8 cellular contexts compared by ENCODE assay signal in genomic region chr1:159923203-159924024, GRCh38. TPM values are rescaled to one million over a fixed set of nuclear protein-coding genes. Genes with fewer than 3 reads are reported as not detected.
DNase-seq lines count a peak whose midpoint lies in the region; ATAC-seq and TF ChIP-seq lines count a peak whose summit lies in the region.

No MANE protein-coding gene starts in this region.

- CTCF ChIA-PET in activated naive CD4-positive, alpha-beta T cell treated with anti-CD3 and anti-CD28 coated beads, Interleukin-2, amount 10 ng/mL, durations not matched to agents 7 days and 5 days (lab: Charles Lee), result interaction anchor here (1.2 to 19.5 kb wide), 4 partner anchors 13 to 81 kb away, joined by 3 to 301 read pairs (median 28); no protein-coding TSS in a partner anchor

- TF ChIP-seq CTCF in heart right ventricle (IDR thresholded peaks at IDR 0.05) (no peak), retinal pigment epithelial cell (conservative IDR thresholded peaks at IDR 0.05; ENCODE audit: low read depth, low read length) (no peak)

- H3K27me3 Mint-ChIP-seq in activated naive CD4-positive, alpha-beta T cell treated with anti-CD3 and anti-CD28 coated beads, Interleukin-2, amount 10 ng/mL, durations not matched to agents 7 days and 5 days, result peaks cover 11% of the 10 kb centered on the region

- H3K9me3 Mint-ChIP-seq in activated naive CD4-positive, alpha-beta T cell treated with anti-CD3 and anti-CD28 coated beads, Interleukin-2, amount 10 ng/mL, durations not matched to agents 7 days and 5 days, result no peaks in the 10 kb centered on the region

- H3K9me3 ChIP-seq in HUES6 (ENCODE audit: control insufficient read depth, insufficient read depth, low read depth, low read length) (no peaks in the 10 kb centered on the region), SJSA1 (replicated peaks) (no peaks in the 10 kb centered on the region; the same call in 1 of the 2 replicates), heart right ventricle (no peaks in the 10 kb centered on the region)

- in situ Hi-C loops in Caki2 (cut with HindIII; ENCODE audit: low pct_unique_long_range_greater_than_20kb, low sequenced_read_pairs) (no loop called here), G401 (cut with HindIII; ENCODE audit: low sequenced_read_pairs) (no loop called here)

- peaks cover 63% of the 10 kb centered on the region for H3K4me1 Mint-ChIP-seq in activated naive CD4-positive, alpha-beta T cell treated with anti-CD3 and anti-CD28 coated beads, Interleukin-2, amount 10 ng/mL, durations not matched to agents 7 days and 5 days

- H3K36me3 Mint-ChIP-seq in activated naive CD4-positive, alpha-beta T cell treated with anti-CD3 and anti-CD28 coated beads, Interleukin-2, amount 10 ng/mL, durations not matched to agents 7 days and 5 days, result peaks cover 44% of the 10 kb centered on the region

- peak overlapping the region; percentile 91 for H3K4me3 Mint-ChIP-seq in activated naive CD4-positive, alpha-beta T cell treated with anti-CD3 and anti-CD28 coated beads, Interleukin-2, amount 10 ng/mL, durations not matched to agents 7 days and 5 days

- ATAC-seq in GM21526 (IDR thresholded peaks at IDR 0.05; ENCODE audit: low FRiP score, unreplicated experiment) (peak; percentile 32), heart right ventricle (peak; percentile 48 to 81 (median 66))

- peak overlapping the region; percentile 90; the same call in 1 of the 2 replicates for H3K27ac ChIP-seq in HUES6 (ENCODE audit: low read depth, low read length)
- peak overlapping the region; percentile 98 for H3K27ac ChIP-seq in SJSA1
- H3K27ac ChIP-seq in heart right ventricle, result peak overlapping the region; percentile 94 to 100 (median 98)

- H3K4me1 ChIP-seq in HUES6 (ENCODE audit: control insufficient read depth, insufficient read depth, low read length) (peaks cover 34% of the 10 kb centered on the region), SJSA1 (replicated peaks) (peaks cover 36% of the 10 kb centered on the region), heart right ventricle (peaks cover 18 to 66% (median 56%) of the 10 kb centered on the region in 9 donors)

- peak overlapping the region; percentile 93 for H3K27ac Mint-ChIP-seq in activated naive CD4-positive, alpha-beta T cell treated with anti-CD3 and anti-CD28 coated beads, Interleukin-2, amount 10 ng/mL, durations not matched to agents 7 days and 5 days

- peak overlapping the region; percentile 88 for H3K4me3 ChIP-seq in HUES6 (ENCODE audit: low read depth, low read length)
- peak overlapping the region; percentile 64 for H3K4me3 ChIP-seq in SJSA1
- H3K4me3 ChIP-seq in heart right ventricle, result peak overlapping the region; percentile 67 to 97 (median 83)
- peak overlapping the region; percentile 97 for H3K4me3 ChIP-seq in retinal pigment epithelial cell (ENCODE audit: low read length)

- H3K36me3 ChIP-seq in HUES6 (ENCODE audit: control insufficient read depth, insufficient read depth, low read length), result peaks cover 32% of the 10 kb centered on the region
- peaks cover 67% of the 10 kb centered on the region for H3K36me3 ChIP-seq in SJSA1
- peaks cover 0 to 33% (median 21%) of the 10 kb centered on the region in 9 donors for H3K36me3 ChIP-seq in heart right ventricle

- no peaks in the 10 kb centered on the region for H3K27me3 ChIP-seq in HUES6 (ENCODE audit: control insufficient read depth, insufficient read depth, low read length)
- H3K27me3 ChIP-seq in SJSA1 (replicated peaks), result no peaks in the 10 kb centered on the region
- no peaks in the 10 kb centered on the region for H3K27me3 ChIP-seq in heart right ventricle

- WGBS in heart right ventricle, 2 donors, result 25 to 28% methylated on average over 20 of the region's 20 CpGs

- DNase-seq in Caki2 (ENCODE audit: low read depth) (peak; percentile 89), SJSA1 (ENCODE audit: low read depth in 1 of 2, low spot score in 2 of 2) (peak; percentile 91 to 93), heart right ventricle (peak; percentile 84 to 95), retinal pigment epithelial cell (ENCODE audit: low read depth) (no peak), G401 (ENCODE audit: low spot score) (no peak)
- DNase-seq in activated naive CD4-positive, alpha-beta T cell treated with anti-CD3 and anti-CD28 coated beads, Interleukin-2, amount 10 ng/mL, durations not matched to agents 7 days and 5 days, result peak; percentile 93

- intact Hi-C loops in heart right ventricle (cut with DNase I), result loop anchor here in 4 of 10 donors (2.0 to 10.0 kb wide), 4 partner anchors 33 to 71 kb away; no protein-coding TSS in a partner anchor

- H3K9ac ChIP-seq in HUES6 (ENCODE audit: low read length), result peak overlapping the region; percentile 95

RNA-seq across cellular contexts. Expression of gene TAGLN2, which starts 1.9 kb away (rescaled TPM):
- total RNA-seq in Caki2 (2014; rRNA removed; shearing (Covaris generic); ENCODE audit: low replicate concordance), result 669 and 758 TPM in 2 replicates
- total RNA-seq in SJSA1 (2014; rRNA removed; shearing (Covaris generic)), result 601 and 809 TPM in 2 replicates
- 100 to 1,000 TPM in 4 of 10 donors, 10 to 100 TPM in 6; 65.9 to 228 (median 92.5) TPM for total RNA-seq in heart right ventricle
- polyA plus RNA-seq in heart right ventricle, result 100 to 1,000 TPM; 131 to 283 TPM
- total RNA-seq in G401 (2014; rRNA removed; shearing (Covaris generic)), result 27.1 and 49.8 TPM in 2 replicates

RNA-seq across cellular contexts. Expression of gene IGSF9, which starts 22.0 kb away (rescaled TPM):
- 0.03 TPM in 1 of 2 replicates, not detected in the other for total RNA-seq in Caki2 (2014; rRNA removed; shearing (Covaris generic); ENCODE audit: low replicate concordance)
- 0.16 TPM in 1 of 2 replicates, not detected in the other for total RNA-seq in SJSA1 (2014; rRNA removed; shearing (Covaris generic))
- under 1 TPM in 3 of 10 donors, not detected in 7; 0.07 to 0.15 (median 0.08) TPM for total RNA-seq in heart right ventricle
- polyA plus RNA-seq in heart right ventricle, result under 1 TPM; 0.03 to 0.15 TPM
- not detected in 2 replicates for total RNA-seq in G401 (2014; rRNA removed; shearing (Covaris generic))

RNA-seq across cellular contexts. Expression of gene CFAP45, which starts 23.4 kb away (rescaled TPM):
- not detected in 2 replicates for total RNA-seq in Caki2 (2014; rRNA removed; shearing (Covaris generic); ENCODE audit: low replicate concordance)
- total RNA-seq in SJSA1 (2014; rRNA removed; shearing (Covaris generic)), result 0.61 TPM in 1 of 2 replicates, not detected in the other
- 1 to 10 TPM in 1 of 10 donors, under 1 TPM in 9; 0.17 to 1.5 (median 0.47) TPM for total RNA-seq in heart right ventricle
- 1 to 10 TPM in 1 of 2 donors, under 1 TPM in 1; 0.70 to 1.4 TPM for polyA plus RNA-seq in heart right ventricle
- total RNA-seq in G401 (2014; rRNA removed; shearing (Covaris generic)), result not detected in 2 replicates

RNA-seq across cellular contexts. Expression of gene SLAMF9, which starts 30.6 kb away (rescaled TPM):
- total RNA-seq in Caki2 (2014; rRNA removed; shearing (Covaris generic); ENCODE audit: low replicate concordance), result not detected in 2 replicates
- total RNA-seq in SJSA1 (2014; rRNA removed; shearing (Covaris generic)), result not detected in 2 replicates
- total RNA-seq in heart right ventricle, result not detected
- polyA plus RNA-seq in heart right ventricle, result under 1 TPM in 1 of 2 donors, not detected in 1; 0.13 TPM
- not detected in 2 replicates for total RNA-seq in G401 (2014; rRNA removed; shearing (Covaris generic))

Comparison
In these comparisons a context has a peak if more than half of its experiments do, and no peak if none do; other contexts are left out.
1. DNase-seq: peak in Caki2 (single experiment), SJSA1 (2 of 2), activated naive CD4-positive, alpha-beta T cell treated with anti-CD3 and anti-CD28 coated beads, Interleukin-2, amount 10 ng/mL, durations not matched to agents 7 days and 5 days (single experiment) and heart right ventricle (2 of 2); none in retinal pigment epithelial cell (single experiment) and G401 (single experiment).
2. Peak in every context shown above with its lines, with median percentiles within 50 percentile points of each other: H3K27ac ChIP-seq and H3K4me3 ChIP-seq.